ENCODE assay signal across 21 cellular contexts in the genomic region with DNA sequence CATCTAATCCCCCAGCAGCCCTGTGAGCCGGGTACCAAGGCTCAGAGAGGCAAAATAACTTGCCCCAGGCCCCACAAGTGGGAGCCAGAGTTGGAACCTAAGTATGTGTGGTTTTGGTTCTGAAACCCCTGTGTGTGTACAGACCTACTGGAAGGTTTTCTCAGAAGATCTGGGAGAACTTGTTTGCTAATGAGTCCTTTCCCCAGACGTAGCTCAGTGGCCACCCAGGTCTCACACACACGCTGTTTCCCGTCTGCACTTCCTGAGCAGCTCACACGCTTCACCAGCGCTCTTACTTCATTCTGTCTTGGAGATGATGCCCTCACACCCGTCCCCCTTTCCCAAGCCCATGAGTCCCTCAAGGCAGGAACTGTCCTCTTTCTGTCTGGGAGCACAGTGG. TPM values are rescaled to one million over a fixed set of nuclear protein-coding genes. Genes with fewer than 3 reads are reported as not detected.
"Had no signal": no experiment of that assay in that cellular context is flagged by ENCODE, and none has a peak within 500 bp of the region (broad histone marks: within the 10 kb centered on the region; RNA-seq: fewer than 3 reads in every experiment).

No MANE protein-coding gene starts in this region.

- H3K9me3 ChIP-seq: colonic mucosa, mucosa of descending colon, neutrophil, right lobe of liver, spleen, upper lobe of right lung had no signal

- H3K27me3 ChIP-seq: colonic mucosa, neutrophil, right lobe of liver, upper lobe of right lung had no signal

- DNase-seq: activated CD4-positive, alpha-beta T cell treated with anti-CD3 and anti-CD28 coated beads, Interleukin-2, amount 10 ng/mL, durations not matched to agents 7 days and 5 days; activated CD4-positive, CD25-positive, alpha-beta regulatory T cell; activated CD8-positive, alpha-beta memory T cell treated with anti-CD3 and anti-CD28 coated beads for 24 hours; activated naive CD4-positive, alpha-beta T cell treated with anti-CD3 and anti-CD28 coated beads, Interleukin-2, amount 10 ng/mL, durations not matched to agents 7 days and 5 days; colonic mucosa; effector CD8-positive, alpha-beta T cell; hippocampal formation; left cardiac atrium; mammary epithelial cell; mucosa of descending colon; naive thymus-derived CD8-positive, alpha-beta T cell; right lobe of liver; spleen; stimulated activated CD4-positive, alpha-beta T cell treated with anti-CD3 and anti-CD28 coated beads, Interleukin-1b, Interleukin-23, amount 100 ng/mL, for 48 hours; substantia nigra; upper lobe of right lung had no signal

- ATAC-seq: left cardiac atrium; mucosa of descending colon; naive thymus-derived CD8-positive, alpha-beta T cell; right lobe of liver; stimulated activated memory B cell treated with anti-CD40 and anti-IgM and Interleukin-4, amounts not matched to agents 10 μg/mL and 1 μg/mL and 100 μg/mL, for 72 hours; upper lobe of right lung had no signal

- H3K4me3 ChIP-seq: colonic mucosa, mucosa of descending colon, right lobe of liver, spleen, upper lobe of right lung had no signal

- H3K27ac ChIP-seq: colonic mucosa, epithelial cell of prostate, neutrophil, right lobe of liver, spleen, upper lobe of right lung had no signal

- H3K4me1 ChIP-seq: colonic mucosa, right lobe of liver, spleen had no signal

- H3K36me3 ChIP-seq: colonic mucosa, neutrophil, right lobe of liver, spleen, upper lobe of right lung had no signal

RNA-seq across cellular contexts. Expression of a gene that starts 8.2 kb away (rescaled TPM):
- total RNA-seq: activated CD4-positive, alpha-beta T cell treated with anti-CD3 and anti-CD28 coated beads, Interleukin-2, amount 10 ng/mL, durations not matched to agents 7 days and 5 days; glomerular endothelial cell; naive thymus-derived CD8-positive, alpha-beta T cell; progenitor cell of endocrine pancreas had no signal

RNA-seq across cellular contexts. Expression of a gene that starts 22.3 kb away (rescaled TPM):
- total RNA-seq: activated CD4-positive, alpha-beta T cell treated with anti-CD3 and anti-CD28 coated beads, Interleukin-2, amount 10 ng/mL, durations not matched to agents 7 days and 5 days; naive thymus-derived CD8-positive, alpha-beta T cell had no signal
